24 cellular contexts compared by ENCODE assay signal in genomic region chr1:76607712-76608111, GRCh38.
"Had no signal": no experiment of that assay in that cellular context is flagged by ENCODE, and none has a peak within 500 bp of the region (broad histone marks: within the 10 kb centered on the region; RNA-seq: fewer than 3 reads in every experiment).

No MANE protein-coding gene starts in this region.

- H3K4me1 ChIP-seq: breast epithelium, gastroesophageal sphincter, heart left ventricle, lower lobe of right lung, uterus had no signal

- H3K27me3 ChIP-seq: breast epithelium, gastroesophageal sphincter, heart left ventricle, uterus had no signal

- H3K4me3 ChIP-seq: breast epithelium, coronary artery, gastroesophageal sphincter, heart left ventricle, lower lobe of right lung, uterus had no signal

- H3K36me3 ChIP-seq: breast epithelium, gastroesophageal sphincter, heart left ventricle, lower lobe of right lung, uterus had no signal

- H3K27ac ChIP-seq: breast epithelium, coronary artery, gastroesophageal sphincter, heart left ventricle, lower lobe of right lung, uterus had no signal

- H3K9me3 ChIP-seq: breast epithelium, gastroesophageal sphincter, heart left ventricle, lower lobe of right lung, uterus had no signal

- ATAC-seq: activated CD4-positive, alpha-beta T cell treated with anti-CD3 and anti-CD28 coated beads for 36 hours; gastroesophageal sphincter; heart left ventricle; left lobe of liver; naive thymus-derived CD8-positive, alpha-beta T cell; sciatic nerve; stimulated activated naive B cell treated with anti-CD40 and anti-IgM and Interleukin-4, amounts not matched to agents 10 μg/mL and 1 μg/mL and 100 μg/mL, for 72 hours had no signal

- DNase-seq: activated B cell treated with CpG ODN at 0.5 μM for 24 hours; activated CD4-positive, alpha-beta T cell treated with anti-CD3 and anti-CD28 coated beads for 36 hours; activated CD4-positive, alpha-beta T cell treated with anti-CD3 and anti-CD28 coated beads, Interleukin-2, amount 50 U/mL, for 4 hours; activated CD8-positive, alpha-beta memory T cell treated with anti-CD3 and anti-CD28 coated beads, Interleukin-2, amount 50 U/mL, for 48 hours; activated effector memory CD4-positive, alpha-beta T cell treated with Interleukin-2 at 50 U/mL for 16 hours; activated naive CD4-positive, alpha-beta T cell treated with anti-CD3 and anti-CD28 coated beads for 36 hours; activated naive CD8-positive, alpha-beta T cell treated with anti-CD3 and anti-CD28 coated beads, Interleukin-2, amount 10 ng/mL, durations not matched to agents 7 days and 5 days; activated T-cell treated with anti-CD3 and anti-CD28 coated beads, Interleukin-2, amount 50 U/mL, for 48 hours; amniotic stem cell; endodermal cell; heart left ventricle; kidney; lower lobe of right lung; naive thymus-derived CD8-positive, alpha-beta T cell; stimulated activated CD4-positive, alpha-beta T cell treated with anti-CD3 and anti-CD28 coated beads, Interleukin-2, amount 100 ng/mL, for 48 hours; stimulated activated CD8-positive, alpha-beta memory T cell treated with anti-CD3 and anti-CD28 coated beads, Interleukin-4, amount 100 ng/mL, for 48 hours; stimulated activated naive B cell treated with anti-CD40 and anti-IgM and Interleukin-4, amounts not matched to agents 10 μg/mL and 1 μg/mL and 100 μg/mL, for 72 hours; trophoblast cell; uterus had no signal
